8 cellular contexts compared by ENCODE assay signal in the genomic region with DNA sequence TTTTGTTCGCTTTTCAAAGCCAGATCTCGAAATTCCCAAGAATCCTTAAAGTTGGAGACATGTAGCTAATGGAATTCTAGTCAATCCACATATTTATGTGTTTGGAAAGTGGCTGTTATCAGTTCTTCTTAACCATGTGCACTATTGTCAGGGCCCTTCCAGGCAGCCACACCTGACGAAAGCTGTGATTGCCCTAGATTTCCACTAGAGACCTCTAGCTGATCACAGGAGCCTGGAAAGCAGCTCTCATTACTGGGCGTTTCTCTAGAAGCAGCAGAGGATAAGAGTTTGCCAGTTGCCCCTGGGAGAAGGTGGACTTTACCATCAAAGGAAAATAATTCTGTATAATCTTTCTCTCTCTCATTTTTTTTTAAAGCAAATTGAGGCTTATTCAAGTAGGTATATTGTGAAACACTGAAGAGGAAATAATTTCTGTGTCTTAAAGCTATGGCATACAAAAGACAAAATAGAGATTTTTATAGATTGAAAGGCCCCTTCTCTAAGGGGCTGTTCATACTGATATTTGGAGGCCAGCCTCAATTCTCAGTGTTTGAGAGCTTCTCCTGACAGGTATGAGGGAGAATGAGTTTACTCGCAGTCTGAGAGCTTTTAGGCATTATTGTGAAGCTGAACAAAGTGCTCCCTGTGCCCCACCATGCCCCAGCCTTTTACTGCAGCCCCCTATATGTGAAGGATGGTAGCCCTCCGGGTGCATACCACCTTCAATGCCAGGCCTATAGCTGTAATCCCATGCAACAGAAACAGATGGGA.
DNase-seq lines count a peak whose midpoint lies in the region; ATAC-seq and TF ChIP-seq lines count a peak whose summit lies in the region.

No MANE protein-coding gene starts in this region.

- H3K27ac ChIP-seq in C4-2B (no peak overlapping the region), SJCRH30 (no peak overlapping the region), ovary (no peak overlapping the region)
- H3K27ac ChIP-seq in CD8-positive, alpha-beta memory T cell (ENCODE audit: low read depth, low read length): no peak overlapping the region

- WGBS in ovary, 3 donors: 37 to 54% (median 38%) methylated on average over 6 of the region's 6 CpGs

- no peaks in the 10 kb centered on the region for H3K36me3 Mint-ChIP-seq in CD8-positive, alpha-beta memory T cell

- H3K27ac Mint-ChIP-seq in CD8-positive, alpha-beta memory T cell: no peak overlapping the region

- no peaks in the 10 kb centered on the region for H3K27me3 Mint-ChIP-seq in CD8-positive, alpha-beta memory T cell

- peak; percentile 41 for ATAC-seq in HG03442 (IDR thresholded peaks at IDR 0.05; ENCODE audit: unreplicated experiment)
- ATAC-seq in HG03342 (IDR thresholded peaks at IDR 0.05; ENCODE audit: unreplicated experiment): no peak
- no peak for ATAC-seq in GM19397 (IDR thresholded peaks at IDR 0.05; ENCODE audit: unreplicated experiment)

- TF ChIP-seq CTCF in C4-2B (conservative IDR thresholded peaks at IDR 0.05) (peak; percentile 94), fibroblast of the aortic adventitia (IDR thresholded peaks at IDR 0.05; ENCODE audit: insufficient read depth, low read length) (peak; percentile 81), ovary (IDR thresholded peaks at IDR 0.05) (peak in 1 of 3 donors; percentile 7)

- CTCF ChIA-PET in CD8-positive, alpha-beta memory T cell (lab: Charles Lee): no interaction called here

- H3K9me3 ChIP-seq in SJCRH30 (replicated peaks): no peaks in the 10 kb centered on the region; the same call in 1 of the 2 replicates
- H3K9me3 ChIP-seq in ovary: no peaks in the 10 kb centered on the region
- H3K9me3 ChIP-seq in CD8-positive, alpha-beta memory T cell (ENCODE audit: low read length): no peaks in the 10 kb centered on the region

- H3K27me3 ChIP-seq in SJCRH30: no peaks in the 10 kb centered on the region
- no peaks in the 10 kb centered on the region for H3K27me3 ChIP-seq in ovary
- H3K27me3 ChIP-seq in CD8-positive, alpha-beta memory T cell (ENCODE audit: insufficient read depth, low read length, poor library complexity, severe bottlenecking): no peaks in the 10 kb centered on the region

- H3K4me3 Mint-ChIP-seq in CD8-positive, alpha-beta memory T cell: no peak overlapping the region

- no peak for TF ChIP-seq EP300 in ovary (IDR thresholded peaks at IDR 0.05)

- no peaks in the 10 kb centered on the region for H3K4me1 Mint-ChIP-seq in CD8-positive, alpha-beta memory T cell

- H3K9me3 Mint-ChIP-seq in CD8-positive, alpha-beta memory T cell: peaks cover 0 to 2% (median 0%) of the 10 kb centered on the region in 5 donors

- POLR2A ChIA-PET in CD8-positive, alpha-beta memory T cell (lab: Charles Lee): no interaction called here

- peak; percentile 61 to 75 for DNase-seq in SJCRH30
- DNase-seq in fibroblast of the aortic adventitia (ENCODE audit: low read depth): peak; percentile 81
- DNase-seq in ovary: peak in 4 of 5 donors; percentile 18 to 36 (median 23)
- no peak for DNase-seq in CD8-positive, alpha-beta memory T cell

- H3K4me1 ChIP-seq in SJCRH30: peaks cover 26% of the 10 kb centered on the region
- no peaks in the 10 kb centered on the region for H3K4me1 ChIP-seq in ovary (ENCODE audit: insufficient read depth)
- no peaks in the 10 kb centered on the region for H3K4me1 ChIP-seq in CD8-positive, alpha-beta memory T cell (ENCODE audit: insufficient read depth, low read length)

- H3K4me3 ChIP-seq in SJCRH30 (no peak overlapping the region), fibroblast of the aortic adventitia (ENCODE audit: low read depth, low read length) (no peak overlapping the region), ovary (no peak overlapping the region)
- H3K4me3 ChIP-seq in CD8-positive, alpha-beta memory T cell (ENCODE audit: low read length): no peak overlapping the region

- TF ChIP-seq POLR2A in ovary (IDR thresholded peaks at IDR 0.05): no peak

- intact Hi-C loops in ovary (cut with DNase I): loop anchor here in 1 of 4 donors (10.0 kb wide), 1 partner anchor 593 kb away; no protein-coding TSS in a partner anchor

- H3K36me3 ChIP-seq in SJCRH30 (no peaks in the 10 kb centered on the region), ovary (no peaks in the 10 kb centered on the region)
- H3K36me3 ChIP-seq in CD8-positive, alpha-beta memory T cell (ENCODE audit: insufficient read depth, low read length): no peaks in the 10 kb centered on the region

Comparison
In these comparisons a context has a peak if more than half of its experiments do, and no peak if none do; other contexts are left out.
1. DNase-seq: peak in SJCRH30 (2 of 2), fibroblast of the aortic adventitia (single experiment) and ovary (4 of 5); none in CD8-positive, alpha-beta memory T cell (0 of 5).